1 cellular context compared by ENCODE assay signal in the genomic region with DNA sequence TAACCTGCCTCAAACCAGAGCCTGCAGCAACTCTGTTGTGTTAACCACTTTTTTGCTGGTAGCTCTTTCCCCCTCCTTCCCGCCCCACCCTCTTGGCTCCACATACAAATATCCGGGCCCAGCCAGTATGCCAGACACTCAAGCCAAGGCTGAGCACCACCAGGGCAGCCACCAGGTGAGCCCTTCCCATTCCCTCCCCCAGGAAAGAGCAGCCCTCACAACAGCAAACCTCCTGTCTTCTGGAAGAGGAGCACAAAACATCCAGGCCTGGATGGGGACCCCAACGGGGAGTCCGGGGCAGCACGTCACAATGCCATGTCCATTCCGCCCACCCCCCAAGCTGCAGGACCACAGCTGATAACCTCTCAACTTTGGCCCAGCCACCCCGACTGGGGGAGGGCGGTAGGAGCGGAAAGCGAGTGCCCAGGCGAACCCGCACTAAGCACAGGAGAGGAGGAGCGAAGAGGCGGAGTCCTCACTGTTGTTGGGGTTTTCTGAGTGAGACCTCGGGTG.
TF ChIP-seq lines count a peak whose summit lies in the region.

No MANE protein-coding gene starts in this region.

TF ChIP-seq in HepG2, 621 proteins besides CTCF, POLR2A, EP300 and RAD21 (continued from another document and continues in another):
- TF ChIP-seq, protein P1, sequence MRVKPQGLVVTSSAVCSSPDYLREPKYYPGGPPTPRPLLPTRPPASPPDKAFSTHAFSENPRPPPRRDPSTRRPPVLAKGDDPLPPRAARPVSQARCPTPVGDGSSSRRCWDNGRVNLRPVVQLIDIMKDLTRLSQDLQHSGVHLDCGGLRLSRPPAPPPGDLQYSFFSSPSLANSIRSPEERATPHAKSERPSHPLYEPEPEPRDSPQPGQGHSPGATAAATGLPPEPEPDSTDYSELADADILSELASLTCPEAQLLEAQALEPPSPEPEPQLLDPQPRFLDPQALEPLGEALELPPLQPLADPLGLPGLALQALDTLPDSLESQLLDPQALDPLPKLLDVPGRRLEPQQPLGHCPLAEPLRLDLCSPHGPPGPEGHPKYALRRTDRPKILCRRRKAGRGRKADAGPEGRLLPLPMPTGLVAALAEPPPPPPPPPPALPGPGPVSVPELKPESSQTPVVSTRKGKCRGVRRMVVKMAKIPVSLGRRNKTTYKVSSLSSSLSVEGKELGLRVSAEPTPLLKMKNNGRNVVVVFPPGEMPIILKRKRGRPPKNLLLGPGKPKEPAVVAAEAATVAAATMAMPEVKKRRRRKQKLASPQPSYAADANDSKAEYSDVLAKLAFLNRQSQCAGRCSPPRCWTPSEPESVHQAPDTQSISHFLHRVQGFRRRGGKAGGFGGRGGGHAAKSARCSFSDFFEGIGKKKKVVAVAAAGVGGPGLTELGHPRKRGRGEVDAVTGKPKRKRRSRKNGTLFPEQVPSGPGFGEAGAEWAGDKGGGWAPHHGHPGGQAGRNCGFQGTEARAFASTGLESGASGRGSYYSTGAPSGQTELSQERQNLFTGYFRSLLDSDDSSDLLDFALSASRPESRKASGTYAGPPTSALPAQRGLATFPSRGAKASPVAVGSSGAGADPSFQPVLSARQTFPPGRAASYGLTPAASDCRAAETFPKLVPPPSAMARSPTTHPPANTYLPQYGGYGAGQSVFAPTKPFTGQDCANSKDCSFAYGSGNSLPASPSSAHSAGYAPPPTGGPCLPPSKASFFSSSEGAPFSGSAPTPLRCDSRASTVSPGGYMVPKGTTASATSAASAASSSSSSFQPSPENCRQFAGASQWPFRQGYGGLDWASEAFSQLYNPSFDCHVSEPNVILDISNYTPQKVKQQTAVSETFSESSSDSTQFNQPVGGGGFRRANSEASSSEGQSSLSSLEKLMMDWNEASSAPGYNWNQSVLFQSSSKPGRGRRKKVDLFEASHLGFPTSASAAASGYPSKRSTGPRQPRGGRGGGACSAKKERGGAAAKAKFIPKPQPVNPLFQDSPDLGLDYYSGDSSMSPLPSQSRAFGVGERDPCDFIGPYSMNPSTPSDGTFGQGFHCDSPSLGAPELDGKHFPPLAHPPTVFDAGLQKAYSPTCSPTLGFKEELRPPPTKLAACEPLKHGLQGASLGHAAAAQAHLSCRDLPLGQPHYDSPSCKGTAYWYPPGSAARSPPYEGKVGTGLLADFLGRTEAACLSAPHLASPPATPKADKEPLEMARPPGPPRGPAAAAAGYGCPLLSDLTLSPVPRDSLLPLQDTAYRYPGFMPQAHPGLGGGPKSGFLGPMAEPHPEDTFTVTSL (CRISPR knock-in tag; IDR thresholded peaks at IDR 0.05; ENCODE audit: borderline replicate concordance), result peak; percentile 48; the same call in 1 of the 2 replicates
- TF ChIP-seq, protein P2, sequence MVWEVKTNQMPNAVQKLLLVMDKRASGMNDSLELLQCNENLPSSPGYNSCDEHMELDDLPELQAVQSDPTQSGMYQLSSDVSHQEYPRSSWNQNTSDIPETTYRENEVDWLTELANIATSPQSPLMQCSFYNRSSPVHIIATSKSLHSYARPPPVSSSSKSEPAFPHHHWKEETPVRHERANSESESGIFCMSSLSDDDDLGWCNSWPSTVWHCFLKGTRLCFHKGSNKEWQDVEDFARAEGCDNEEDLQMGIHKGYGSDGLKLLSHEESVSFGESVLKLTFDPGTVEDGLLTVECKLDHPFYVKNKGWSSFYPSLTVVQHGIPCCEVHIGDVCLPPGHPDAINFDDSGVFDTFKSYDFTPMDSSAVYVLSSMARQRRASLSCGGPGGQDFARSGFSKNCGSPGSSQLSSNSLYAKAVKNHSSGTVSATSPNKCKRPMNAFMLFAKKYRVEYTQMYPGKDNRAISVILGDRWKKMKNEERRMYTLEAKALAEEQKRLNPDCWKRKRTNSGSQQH (CRISPR knock-in tag; IDR thresholded peaks at IDR 0.05; ENCODE audit: low read depth), result peak; percentile 62; the same call in 1 of the 2 replicates
- TF ChIP-seq ZNF329 (CRISPR knock-in tag; IDR thresholded peaks at IDR 0.05; ENCODE audit: low read depth), result 0 out of 2 replicates have a peak, but pooled peaks have one; percentile 43
- peak; percentile 68; the same call in 1 of the 2 replicates for TF ChIP-seq ZNF670 (CRISPR knock-in tag; IDR thresholded peaks at IDR 0.05; ENCODE audit: borderline replicate concordance)
- no peak for TF ChIP-seq ZNF253 (CRISPR knock-in tag; IDR thresholded peaks at IDR 0.05; ENCODE audit: borderline replicate concordance)
- 0 out of 2 replicates have a peak, but pooled peaks have one; percentile 16 for TF ChIP-seq ELF1 (CRISPR knock-in tag; IDR thresholded peaks at IDR 0.05)
- TF ChIP-seq ZNF768 (CRISPR knock-in tag; IDR thresholded peaks at IDR 0.05), result peak; percentile 33; the same call in 1 of the 2 replicates
- TF ChIP-seq CHD2 (IDR thresholded peaks at IDR 0.05; ENCODE audit: low read depth, low read length), result peak; percentile 46; the same call in 1 of the 2 replicates
- TF ChIP-seq, protein P3, sequence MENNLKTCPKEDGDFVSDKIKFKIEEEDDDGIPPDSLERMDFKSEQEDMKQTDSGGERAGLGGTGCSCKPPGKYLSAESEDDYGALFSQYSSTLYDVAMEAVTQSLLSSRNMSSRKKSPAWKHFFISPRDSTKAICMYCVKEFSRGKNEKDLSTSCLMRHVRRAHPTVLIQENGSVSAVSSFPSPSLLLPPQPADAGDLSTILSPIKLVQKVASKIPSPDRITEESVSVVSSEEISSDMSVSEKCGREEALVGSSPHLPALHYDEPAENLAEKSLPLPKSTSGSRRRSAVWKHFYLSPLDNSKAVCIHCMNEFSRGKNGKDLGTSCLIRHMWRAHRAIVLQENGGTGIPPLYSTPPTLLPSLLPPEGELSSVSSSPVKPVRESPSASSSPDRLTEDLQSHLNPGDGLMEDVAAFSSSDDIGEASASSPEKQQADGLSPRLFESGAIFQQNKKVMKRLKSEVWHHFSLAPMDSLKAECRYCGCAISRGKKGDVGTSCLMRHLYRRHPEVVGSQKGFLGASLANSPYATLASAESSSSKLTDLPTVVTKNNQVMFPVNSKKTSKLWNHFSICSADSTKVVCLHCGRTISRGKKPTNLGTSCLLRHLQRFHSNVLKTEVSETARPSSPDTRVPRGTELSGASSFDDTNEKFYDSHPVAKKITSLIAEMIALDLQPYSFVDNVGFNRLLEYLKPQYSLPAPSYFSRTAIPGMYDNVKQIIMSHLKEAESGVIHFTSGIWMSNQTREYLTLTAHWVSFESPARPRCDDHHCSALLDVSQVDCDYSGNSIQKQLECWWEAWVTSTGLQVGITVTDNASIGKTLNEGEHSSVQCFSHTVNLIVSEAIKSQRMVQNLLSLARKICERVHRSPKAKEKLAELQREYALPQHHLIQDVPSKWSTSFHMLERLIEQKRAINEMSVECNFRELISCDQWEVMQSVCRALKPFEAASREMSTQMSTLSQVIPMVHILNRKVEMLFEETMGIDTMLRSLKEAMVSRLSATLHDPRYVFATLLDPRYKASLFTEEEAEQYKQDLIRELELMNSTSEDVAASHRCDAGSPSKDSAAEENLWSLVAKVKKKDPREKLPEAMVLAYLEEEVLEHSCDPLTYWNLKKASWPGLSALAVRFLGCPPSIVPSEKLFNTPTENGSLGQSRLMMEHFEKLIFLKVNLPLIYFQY (CRISPR knock-in tag; IDR thresholded peaks at IDR 0.05; ENCODE audit: borderline replicate concordance), result peak; percentile 70; the same call in 1 of the 2 replicates
- peak; percentile 73; the same call in 1 of the 2 replicates for TF ChIP-seq KDM5B (CRISPR knock-in tag; IDR thresholded peaks at IDR 0.05; ENCODE audit: borderline replicate concordance)
- peak; percentile 13; the same call in 1 of the 2 replicates for TF ChIP-seq ZSCAN21 (CRISPR knock-in tag; IDR thresholded peaks at IDR 0.05; ENCODE audit: borderline replicate concordance)
- peak; percentile 32; the same call in 1 of the 2 replicates for TF ChIP-seq MEF2D (CRISPR knock-in tag; IDR thresholded peaks at IDR 0.05)
- TF ChIP-seq HNF4A (CRISPR knock-in tag; IDR thresholded peaks at IDR 0.05), result peak; percentile 76
- TF ChIP-seq SP4 (CRISPR knock-in tag; IDR thresholded peaks at IDR 0.05), result peak; percentile 69
- TF ChIP-seq, protein P4, sequence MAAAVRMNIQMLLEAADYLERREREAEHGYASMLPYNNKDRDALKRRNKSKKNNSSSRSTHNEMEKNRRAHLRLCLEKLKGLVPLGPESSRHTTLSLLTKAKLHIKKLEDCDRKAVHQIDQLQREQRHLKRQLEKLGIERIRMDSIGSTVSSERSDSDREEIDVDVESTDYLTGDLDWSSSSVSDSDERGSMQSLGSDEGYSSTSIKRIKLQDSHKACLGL (CRISPR knock-in tag; IDR thresholded peaks at IDR 0.05), result 0 out of 2 replicates have a peak, but pooled peaks have one; percentile 25
- peak; percentile 54 for TF ChIP-seq ZNF263 (CRISPR knock-in tag; IDR thresholded peaks at IDR 0.05)
- TF ChIP-seq, protein P5, sequence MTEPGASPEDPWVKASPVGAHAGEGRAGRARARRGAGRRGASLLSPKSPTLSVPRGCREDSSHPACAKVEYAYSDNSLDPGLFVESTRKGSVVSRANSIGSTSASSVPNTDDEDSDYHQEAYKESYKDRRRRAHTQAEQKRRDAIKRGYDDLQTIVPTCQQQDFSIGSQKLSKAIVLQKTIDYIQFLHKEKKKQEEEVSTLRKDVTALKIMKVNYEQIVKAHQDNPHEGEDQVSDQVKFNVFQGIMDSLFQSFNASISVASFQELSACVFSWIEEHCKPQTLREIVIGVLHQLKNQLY (CRISPR knock-in tag; IDR thresholded peaks at IDR 0.05), result peak; percentile 64; the same call in 1 of the 2 replicates
- peak; percentile 8; the same call in 1 of the 2 replicates for TF ChIP-seq KDM5A (IDR thresholded peaks at IDR 0.05; ENCODE audit: borderline replicate concordance, low read length)
- TF ChIP-seq SNAPC2 (CRISPR knock-in tag; IDR thresholded peaks at IDR 0.05), result peak; percentile 41; the same call in 1 of the 2 replicates
- TF ChIP-seq THAP11 (CRISPR knock-in tag; IDR thresholded peaks at IDR 0.05), result peak; percentile 45; the same call in 1 of the 2 replicates
- TF ChIP-seq, protein P6, sequence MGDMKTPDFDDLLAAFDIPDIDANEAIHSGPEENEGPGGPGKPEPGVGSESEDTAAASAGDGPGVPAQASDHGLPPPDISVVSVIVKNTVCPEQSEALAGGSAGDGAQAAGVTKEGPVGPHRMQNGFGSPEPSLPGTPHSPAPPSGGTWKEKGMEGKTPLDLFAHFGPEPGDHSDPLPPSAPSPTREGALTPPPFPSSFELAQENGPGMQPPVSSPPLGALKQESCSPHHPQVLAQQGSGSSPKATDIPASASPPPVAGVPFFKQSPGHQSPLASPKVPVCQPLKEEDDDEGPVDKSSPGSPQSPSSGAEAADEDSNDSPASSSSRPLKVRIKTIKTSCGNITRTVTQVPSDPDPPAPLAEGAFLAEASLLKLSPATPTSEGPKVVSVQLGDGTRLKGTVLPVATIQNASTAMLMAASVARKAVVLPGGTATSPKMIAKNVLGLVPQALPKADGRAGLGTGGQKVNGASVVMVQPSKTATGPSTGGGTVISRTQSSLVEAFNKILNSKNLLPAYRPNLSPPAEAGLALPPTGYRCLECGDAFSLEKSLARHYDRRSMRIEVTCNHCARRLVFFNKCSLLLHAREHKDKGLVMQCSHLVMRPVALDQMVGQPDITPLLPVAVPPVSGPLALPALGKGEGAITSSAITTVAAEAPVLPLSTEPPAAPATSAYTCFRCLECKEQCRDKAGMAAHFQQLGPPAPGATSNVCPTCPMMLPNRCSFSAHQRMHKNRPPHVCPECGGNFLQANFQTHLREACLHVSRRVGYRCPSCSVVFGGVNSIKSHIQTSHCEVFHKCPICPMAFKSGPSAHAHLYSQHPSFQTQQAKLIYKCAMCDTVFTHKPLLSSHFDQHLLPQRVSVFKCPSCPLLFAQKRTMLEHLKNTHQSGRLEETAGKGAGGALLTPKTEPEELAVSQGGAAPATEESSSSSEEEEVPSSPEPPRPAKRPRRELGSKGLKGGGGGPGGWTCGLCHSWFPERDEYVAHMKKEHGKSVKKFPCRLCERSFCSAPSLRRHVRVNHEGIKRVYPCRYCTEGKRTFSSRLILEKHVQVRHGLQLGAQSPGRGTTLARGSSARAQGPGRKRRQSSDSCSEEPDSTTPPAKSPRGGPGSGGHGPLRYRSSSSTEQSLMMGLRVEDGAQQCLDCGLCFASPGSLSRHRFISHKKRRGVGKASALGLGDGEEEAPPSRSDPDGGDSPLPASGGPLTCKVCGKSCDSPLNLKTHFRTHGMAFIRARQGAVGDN (CRISPR knock-in tag; IDR thresholded peaks at IDR 0.05), result peak; percentile 92
- TF ChIP-seq, protein P7, sequence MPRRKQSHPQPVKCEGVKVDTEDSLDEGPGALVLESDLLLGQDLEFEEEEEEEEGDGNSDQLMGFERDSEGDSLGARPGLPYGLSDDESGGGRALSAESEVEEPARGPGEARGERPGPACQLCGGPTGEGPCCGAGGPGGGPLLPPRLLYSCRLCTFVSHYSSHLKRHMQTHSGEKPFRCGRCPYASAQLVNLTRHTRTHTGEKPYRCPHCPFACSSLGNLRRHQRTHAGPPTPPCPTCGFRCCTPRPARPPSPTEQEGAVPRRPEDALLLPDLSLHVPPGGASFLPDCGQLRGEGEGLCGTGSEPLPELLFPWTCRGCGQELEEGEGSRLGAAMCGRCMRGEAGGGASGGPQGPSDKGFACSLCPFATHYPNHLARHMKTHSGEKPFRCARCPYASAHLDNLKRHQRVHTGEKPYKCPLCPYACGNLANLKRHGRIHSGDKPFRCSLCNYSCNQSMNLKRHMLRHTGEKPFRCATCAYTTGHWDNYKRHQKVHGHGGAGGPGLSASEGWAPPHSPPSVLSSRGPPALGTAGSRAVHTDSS (CRISPR knock-in tag; conservative IDR thresholded peaks at IDR 0.05), result no peak
- peak; percentile 74 for TF ChIP-seq RBM39 (IDR thresholded peaks at IDR 0.05; ENCODE audit: low read depth, low read length, poor library complexity, severe bottlenecking)
- TF ChIP-seq, protein P8, sequence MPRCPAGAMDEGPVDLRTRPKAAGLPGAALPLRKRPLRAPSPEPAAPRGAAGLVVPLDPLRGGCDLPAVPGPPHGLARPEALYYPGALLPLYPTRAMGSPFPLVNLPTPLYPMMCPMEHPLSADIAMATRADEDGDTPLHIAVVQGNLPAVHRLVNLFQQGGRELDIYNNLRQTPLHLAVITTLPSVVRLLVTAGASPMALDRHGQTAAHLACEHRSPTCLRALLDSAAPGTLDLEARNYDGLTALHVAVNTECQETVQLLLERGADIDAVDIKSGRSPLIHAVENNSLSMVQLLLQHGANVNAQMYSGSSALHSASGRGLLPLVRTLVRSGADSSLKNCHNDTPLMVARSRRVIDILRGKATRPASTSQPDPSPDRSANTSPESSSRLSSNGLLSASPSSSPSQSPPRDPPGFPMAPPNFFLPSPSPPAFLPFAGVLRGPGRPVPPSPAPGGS (CRISPR knock-in tag; IDR thresholded peaks at IDR 0.05), result peak; percentile 63
- peak; percentile 47; the same call in 1 of the 2 replicates for TF ChIP-seq ZNF441 (CRISPR knock-in tag; IDR thresholded peaks at IDR 0.05; ENCODE audit: borderline replicate concordance)
- TF ChIP-seq SP5 (CRISPR knock-in tag; IDR thresholded peaks at IDR 0.05; ENCODE audit: borderline replicate concordance, low read depth), result peak; percentile 94
- peak; percentile 80 for TF ChIP-seq ZNF709 (CRISPR knock-in tag; IDR thresholded peaks at IDR 0.05)
- TF ChIP-seq ZNF335 (CRISPR knock-in tag; IDR thresholded peaks at IDR 0.05), result no peak
- TF ChIP-seq, protein P9, sequence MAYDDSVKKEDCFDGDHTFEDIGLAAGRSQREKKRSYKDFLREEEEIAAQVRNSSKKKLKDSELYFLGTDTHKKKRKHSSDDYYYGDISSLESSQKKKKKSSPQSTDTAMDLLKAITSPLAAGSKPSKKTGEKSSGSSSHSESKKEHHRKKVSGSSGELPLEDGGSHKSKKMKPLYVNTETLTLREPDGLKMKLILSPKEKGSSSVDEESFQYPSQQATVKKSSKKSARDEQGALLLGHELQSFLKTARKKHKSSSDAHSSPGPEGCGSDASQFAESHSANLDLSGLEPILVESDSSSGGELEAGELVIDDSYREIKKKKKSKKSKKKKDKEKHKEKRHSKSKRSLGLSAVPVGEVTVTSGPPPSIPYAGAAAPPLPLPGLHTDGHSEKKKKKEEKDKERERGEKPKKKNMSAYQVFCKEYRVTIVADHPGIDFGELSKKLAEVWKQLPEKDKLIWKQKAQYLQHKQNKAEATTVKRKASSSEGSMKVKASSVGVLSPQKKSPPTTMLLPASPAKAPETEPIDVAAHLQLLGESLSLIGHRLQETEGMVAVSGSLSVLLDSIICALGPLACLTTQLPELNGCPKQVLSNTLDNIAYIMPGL (CRISPR knock-in tag; IDR thresholded peaks at IDR 0.05; ENCODE audit: borderline replicate concordance in 1 of 2, low read depth in 1 of 2), result peak; percentile 3 to 80; a peak in 2 of 4 replicates
